ENCODE assay signal across 1 cellular context in the genomic region with DNA sequence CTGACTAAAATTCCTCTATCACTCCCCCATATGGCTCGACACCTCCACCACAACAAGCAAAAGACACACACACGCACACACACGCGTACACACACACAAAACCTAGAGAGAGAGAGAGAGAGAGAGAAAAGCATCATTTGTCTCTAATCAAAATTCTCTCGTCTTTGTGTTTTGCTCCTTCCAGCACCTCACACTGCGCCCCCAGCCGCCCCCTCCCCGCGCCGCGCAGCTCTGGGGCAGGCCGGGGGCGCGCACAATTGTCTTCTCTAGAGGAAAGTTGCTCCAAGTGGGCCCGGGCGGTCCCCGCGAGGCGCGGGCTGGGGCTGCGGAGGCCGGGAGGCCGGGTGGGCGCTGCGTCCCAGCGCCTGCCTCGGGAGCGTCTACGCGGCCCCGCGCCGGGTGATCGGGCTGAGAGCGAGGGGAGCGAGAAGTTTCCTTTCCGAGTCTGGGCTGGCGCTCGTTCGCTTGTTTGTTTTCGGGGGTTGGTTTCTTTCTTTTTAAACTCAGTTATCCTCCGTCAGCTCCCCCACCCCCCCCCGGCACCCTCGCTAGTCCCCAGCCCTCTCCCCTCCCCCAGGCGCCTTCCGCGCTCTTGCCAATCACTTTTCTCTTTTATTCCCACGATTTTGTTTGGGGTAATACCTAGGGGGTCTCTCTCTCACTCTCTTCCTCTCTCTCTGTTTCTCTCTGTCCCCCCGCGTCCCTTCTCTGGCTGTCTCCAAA.
A peak's percentile ranks its signal among the peaks of the same experiment; 100 is the strongest.
TF ChIP-seq lines count a peak whose summit lies in the region.

No MANE protein-coding gene starts in this region.

TF ChIP-seq in K562, 482 proteins besides CTCF, POLR2A, EP300 and RAD21 (continued from another document and continues in another):
- TF ChIP-seq, protein P1, sequence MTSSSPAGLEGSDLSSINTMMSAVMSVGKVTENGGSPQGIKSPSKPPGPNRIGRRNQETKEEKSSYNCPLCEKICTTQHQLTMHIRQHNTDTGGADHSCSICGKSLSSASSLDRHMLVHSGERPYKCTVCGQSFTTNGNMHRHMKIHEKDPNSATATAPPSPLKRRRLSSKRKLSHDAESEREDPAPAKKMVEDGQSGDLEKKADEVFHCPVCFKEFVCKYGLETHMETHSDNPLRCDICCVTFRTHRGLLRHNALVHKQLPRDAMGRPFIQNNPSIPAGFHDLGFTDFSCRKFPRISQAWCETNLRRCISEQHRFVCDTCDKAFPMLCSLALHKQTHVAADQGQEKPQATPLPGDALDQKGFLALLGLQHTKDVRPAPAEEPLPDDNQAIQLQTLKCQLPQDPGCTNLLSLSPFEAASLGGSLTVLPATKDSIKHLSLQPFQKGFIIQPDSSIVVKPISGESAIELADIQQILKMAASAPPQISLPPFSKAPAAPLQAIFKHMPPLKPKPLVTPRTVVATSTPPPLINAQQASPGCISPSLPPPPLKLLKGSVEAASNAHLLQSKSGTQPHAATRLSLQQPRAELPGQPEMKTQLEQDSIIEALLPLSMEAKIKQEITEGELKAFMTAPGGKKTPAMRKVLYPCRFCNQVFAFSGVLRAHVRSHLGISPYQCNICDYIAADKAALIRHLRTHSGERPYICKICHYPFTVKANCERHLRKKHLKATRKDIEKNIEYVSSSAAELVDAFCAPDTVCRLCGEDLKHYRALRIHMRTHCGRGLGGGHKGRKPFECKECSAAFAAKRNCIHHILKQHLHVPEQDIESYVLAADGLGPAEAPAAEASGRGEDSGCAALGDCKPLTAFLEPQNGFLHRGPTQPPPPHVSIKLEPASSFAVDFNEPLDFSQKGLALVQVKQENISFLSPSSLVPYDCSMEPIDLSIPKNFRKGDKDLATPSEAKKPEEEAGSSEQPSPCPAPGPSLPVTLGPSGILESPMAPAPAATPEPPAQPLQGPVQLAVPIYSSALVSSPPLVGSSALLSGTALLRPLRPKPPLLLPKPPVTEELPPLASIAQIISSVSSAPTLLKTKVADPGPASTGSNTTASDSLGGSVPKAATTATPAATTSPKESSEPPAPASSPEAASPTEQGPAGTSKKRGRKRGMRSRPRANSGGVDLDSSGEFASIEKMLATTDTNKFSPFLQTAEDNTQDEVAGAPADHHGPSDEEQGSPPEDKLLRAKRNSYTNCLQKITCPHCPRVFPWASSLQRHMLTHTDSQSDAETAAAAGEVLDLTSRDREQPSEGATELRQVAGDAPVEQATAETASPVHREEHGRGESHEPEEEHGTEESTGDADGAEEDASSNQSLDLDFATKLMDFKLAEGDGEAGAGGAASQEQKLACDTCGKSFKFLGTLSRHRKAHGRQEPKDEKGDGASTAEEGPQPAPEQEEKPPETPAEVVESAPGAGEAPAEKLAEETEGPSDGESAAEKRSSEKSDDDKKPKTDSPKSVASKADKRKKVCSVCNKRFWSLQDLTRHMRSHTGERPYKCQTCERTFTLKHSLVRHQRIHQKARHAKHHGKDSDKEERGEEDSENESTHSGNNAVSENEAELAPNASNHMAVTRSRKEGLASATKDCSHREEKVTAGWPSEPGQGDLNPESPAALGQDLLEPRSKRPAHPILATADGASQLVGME (CRISPR knock-in tag; IDR thresholded peaks at IDR 0.05) = 0 out of 2 replicates have a peak, but pooled peaks have one; percentile 40
- no peak for TF ChIP-seq CSDE1 (IDR thresholded peaks at IDR 0.05)
- no peak for TF ChIP-seq RUNX1 (IDR thresholded peaks at IDR 0.05; ENCODE audit: low read depth)
- no peak for TF ChIP-seq ZKSCAN8 (CRISPR knock-in tag; IDR thresholded peaks at IDR 0.05)
- TF ChIP-seq ZNF436 (CRISPR knock-in tag; IDR thresholded peaks at IDR 0.05) = no peak
- TF ChIP-seq, protein P2, sequence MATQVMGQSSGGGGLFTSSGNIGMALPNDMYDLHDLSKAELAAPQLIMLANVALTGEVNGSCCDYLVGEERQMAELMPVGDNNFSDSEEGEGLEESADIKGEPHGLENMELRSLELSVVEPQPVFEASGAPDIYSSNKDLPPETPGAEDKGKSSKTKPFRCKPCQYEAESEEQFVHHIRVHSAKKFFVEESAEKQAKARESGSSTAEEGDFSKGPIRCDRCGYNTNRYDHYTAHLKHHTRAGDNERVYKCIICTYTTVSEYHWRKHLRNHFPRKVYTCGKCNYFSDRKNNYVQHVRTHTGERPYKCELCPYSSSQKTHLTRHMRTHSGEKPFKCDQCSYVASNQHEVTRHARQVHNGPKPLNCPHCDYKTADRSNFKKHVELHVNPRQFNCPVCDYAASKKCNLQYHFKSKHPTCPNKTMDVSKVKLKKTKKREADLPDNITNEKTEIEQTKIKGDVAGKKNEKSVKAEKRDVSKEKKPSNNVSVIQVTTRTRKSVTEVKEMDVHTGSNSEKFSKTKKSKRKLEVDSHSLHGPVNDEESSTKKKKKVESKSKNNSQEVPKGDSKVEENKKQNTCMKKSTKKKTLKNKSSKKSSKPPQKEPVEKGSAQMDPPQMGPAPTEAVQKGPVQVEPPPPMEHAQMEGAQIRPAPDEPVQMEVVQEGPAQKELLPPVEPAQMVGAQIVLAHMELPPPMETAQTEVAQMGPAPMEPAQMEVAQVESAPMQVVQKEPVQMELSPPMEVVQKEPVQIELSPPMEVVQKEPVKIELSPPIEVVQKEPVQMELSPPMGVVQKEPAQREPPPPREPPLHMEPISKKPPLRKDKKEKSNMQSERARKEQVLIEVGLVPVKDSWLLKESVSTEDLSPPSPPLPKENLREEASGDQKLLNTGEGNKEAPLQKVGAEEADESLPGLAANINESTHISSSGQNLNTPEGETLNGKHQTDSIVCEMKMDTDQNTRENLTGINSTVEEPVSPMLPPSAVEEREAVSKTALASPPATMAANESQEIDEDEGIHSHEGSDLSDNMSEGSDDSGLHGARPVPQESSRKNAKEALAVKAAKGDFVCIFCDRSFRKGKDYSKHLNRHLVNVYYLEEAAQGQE (CRISPR knock-in tag; IDR thresholded peaks at IDR 0.05; ENCODE audit: low read depth) = 0 out of 2 replicates have a peak, but pooled peaks have one; percentile 32
- no peak for TF ChIP-seq HNRNPUL1 (IDR thresholded peaks at IDR 0.05; ENCODE audit: low read length)
- 0 out of 2 replicates have a peak, but pooled peaks have one; percentile 20 for TF ChIP-seq ERF (CRISPR knock-in tag; IDR thresholded peaks at IDR 0.05)
- no peak for TF ChIP-seq SP2 (IDR thresholded peaks at IDR 0.05; ENCODE audit: extremely low read depth, low read depth, low read length, poor library complexity, severe bottlenecking)
- TF ChIP-seq ZNF239 (CRISPR knock-in tag; IDR thresholded peaks at IDR 0.05) = peak; percentile 18; the same call in 1 of the 2 replicates
- TF ChIP-seq FOS (IDR thresholded peaks at IDR 0.05; ENCODE audit: extremely low read depth, insufficient read length) = no peak
- TF ChIP-seq ZNF717 (CRISPR knock-in tag; IDR thresholded peaks at IDR 0.05) = no peak
- no peak for TF ChIP-seq KLF10 (CRISPR knock-in tag; IDR thresholded peaks at IDR 0.05)
- TF ChIP-seq ZNF184 (CRISPR knock-in tag; IDR thresholded peaks at IDR 0.05) = no peak
- TF ChIP-seq TBP (optimal IDR thresholded peaks at IDR 0.05; ENCODE audit: low read depth, low read length) = no peak
- no peak for TF ChIP-seq PCBP2 (IDR thresholded peaks at IDR 0.05; ENCODE audit: low read depth, low read length, poor library complexity, severe bottlenecking)
- peak; percentile 82 for TF ChIP-seq CHD1 (IDR thresholded peaks at IDR 0.05; ENCODE audit: low read length)
- no peak for TF ChIP-seq ZFP36 (IDR thresholded peaks at IDR 0.05; ENCODE audit: low read depth, low read length, partially characterized antibody)
- TF ChIP-seq C11orf30 (IDR thresholded peaks at IDR 0.05; ENCODE audit: low read depth) = no peak
- TF ChIP-seq, protein P3, sequence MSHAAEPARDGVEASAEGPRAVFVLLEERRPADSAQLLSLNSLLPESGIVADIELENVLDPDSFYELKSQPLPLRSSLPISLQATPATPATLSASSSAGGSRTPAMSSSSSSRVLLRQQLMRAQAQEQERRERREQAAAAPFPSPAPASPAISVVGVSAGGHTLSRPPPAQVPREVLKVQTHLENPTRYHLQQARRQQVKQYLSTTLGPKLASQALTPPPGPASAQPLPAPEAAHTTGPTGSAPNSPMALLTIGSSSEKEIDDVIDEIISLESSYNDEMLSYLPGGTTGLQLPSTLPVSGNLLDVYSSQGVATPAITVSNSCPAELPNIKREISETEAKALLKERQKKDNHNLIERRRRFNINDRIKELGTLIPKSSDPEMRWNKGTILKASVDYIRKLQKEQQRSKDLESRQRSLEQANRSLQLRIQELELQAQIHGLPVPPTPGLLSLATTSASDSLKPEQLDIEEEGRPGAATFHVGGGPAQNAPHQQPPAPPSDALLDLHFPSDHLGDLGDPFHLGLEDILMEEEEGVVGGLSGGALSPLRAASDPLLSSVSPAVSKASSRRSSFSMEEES (CRISPR knock-in tag; IDR thresholded peaks at IDR 0.05) = no peak
- no peak for TF ChIP-seq TCF7L2 (IDR thresholded peaks at IDR 0.05; ENCODE audit: low read depth, low read length)
- TF ChIP-seq, protein P4, sequence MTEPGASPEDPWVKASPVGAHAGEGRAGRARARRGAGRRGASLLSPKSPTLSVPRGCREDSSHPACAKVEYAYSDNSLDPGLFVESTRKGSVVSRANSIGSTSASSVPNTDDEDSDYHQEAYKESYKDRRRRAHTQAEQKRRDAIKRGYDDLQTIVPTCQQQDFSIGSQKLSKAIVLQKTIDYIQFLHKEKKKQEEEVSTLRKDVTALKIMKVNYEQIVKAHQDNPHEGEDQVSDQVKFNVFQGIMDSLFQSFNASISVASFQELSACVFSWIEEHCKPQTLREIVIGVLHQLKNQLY (CRISPR knock-in tag; conservative IDR thresholded peaks at IDR 0.05) = no peak
- no peak for TF ChIP-seq ESRRA (IDR thresholded peaks at IDR 0.05; ENCODE audit: borderline replicate concordance, low read depth)
- TF ChIP-seq, protein P5, sequence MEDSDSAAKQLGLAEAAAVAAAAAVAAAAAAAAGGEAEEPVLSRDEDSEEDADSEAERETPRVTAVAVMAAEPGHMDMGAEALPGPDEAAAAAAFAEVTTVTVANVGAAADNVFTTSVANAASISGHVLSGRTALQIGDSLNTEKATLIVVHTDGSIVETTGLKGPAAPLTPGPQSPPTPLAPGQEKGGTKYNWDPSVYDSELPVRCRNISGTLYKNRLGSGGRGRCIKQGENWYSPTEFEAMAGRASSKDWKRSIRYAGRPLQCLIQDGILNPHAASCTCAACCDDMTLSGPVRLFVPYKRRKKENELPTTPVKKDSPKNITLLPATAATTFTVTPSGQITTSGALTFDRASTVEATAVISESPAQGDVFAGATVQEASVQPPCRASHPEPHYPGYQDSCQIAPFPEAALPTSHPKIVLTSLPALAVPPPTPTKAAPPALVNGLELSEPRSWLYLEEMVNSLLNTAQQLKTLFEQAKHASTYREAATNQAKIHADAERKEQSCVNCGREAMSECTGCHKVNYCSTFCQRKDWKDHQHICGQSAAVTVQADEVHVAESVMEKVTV (CRISPR knock-in tag; IDR thresholded peaks at IDR 0.05) = no peak
- no peak for TF ChIP-seq BCL6 (CRISPR knock-in tag; IDR thresholded peaks at IDR 0.05)
- TF ChIP-seq PYGO2 (tag; IDR thresholded peaks at IDR 0.05) = no peak
- TF ChIP-seq, protein P6, sequence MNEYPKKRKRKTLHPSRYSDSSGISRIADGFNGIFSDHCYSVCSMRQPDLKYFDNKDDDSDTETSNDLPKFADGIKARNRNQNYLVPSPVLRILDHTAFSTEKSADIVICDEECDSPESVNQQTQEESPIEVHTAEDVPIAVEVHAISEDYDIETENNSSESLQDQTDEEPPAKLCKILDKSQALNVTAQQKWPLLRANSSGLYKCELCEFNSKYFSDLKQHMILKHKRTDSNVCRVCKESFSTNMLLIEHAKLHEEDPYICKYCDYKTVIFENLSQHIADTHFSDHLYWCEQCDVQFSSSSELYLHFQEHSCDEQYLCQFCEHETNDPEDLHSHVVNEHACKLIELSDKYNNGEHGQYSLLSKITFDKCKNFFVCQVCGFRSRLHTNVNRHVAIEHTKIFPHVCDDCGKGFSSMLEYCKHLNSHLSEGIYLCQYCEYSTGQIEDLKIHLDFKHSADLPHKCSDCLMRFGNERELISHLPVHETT (CRISPR knock-in tag; conservative IDR thresholded peaks at IDR 0.05 in 1 of 2, IDR thresholded peaks at IDR 0.05 in 1 of 2) = 0 out of 4 replicates have a peak, but pooled peaks of 1 of the 2 experiments have one; percentile 22
- TF ChIP-seq DMBX1 (CRISPR knock-in tag; IDR thresholded peaks at IDR 0.05; ENCODE audit: borderline replicate concordance) = 0 out of 2 replicates have a peak, but pooled peaks have one; percentile 26
- TF ChIP-seq ZNF224 (CRISPR knock-in tag; IDR thresholded peaks at IDR 0.05) = no peak
- TF ChIP-seq, protein P7, sequence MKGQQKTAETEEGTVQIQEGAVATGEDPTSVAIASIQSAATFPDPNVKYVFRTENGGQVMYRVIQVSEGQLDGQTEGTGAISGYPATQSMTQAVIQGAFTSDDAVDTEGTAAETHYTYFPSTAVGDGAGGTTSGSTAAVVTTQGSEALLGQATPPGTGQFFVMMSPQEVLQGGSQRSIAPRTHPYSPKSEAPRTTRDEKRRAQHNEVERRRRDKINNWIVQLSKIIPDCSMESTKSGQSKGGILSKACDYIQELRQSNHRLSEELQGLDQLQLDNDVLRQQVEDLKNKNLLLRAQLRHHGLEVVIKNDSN (CRISPR knock-in tag; IDR thresholded peaks at IDR 0.05) = no peak
- TF ChIP-seq IFI16 (CRISPR knock-in tag; IDR thresholded peaks at IDR 0.05) = no peak
- no peak for TF ChIP-seq TEAD1 (CRISPR knock-in tag; IDR thresholded peaks at IDR 0.05)
- no peak for TF ChIP-seq NEUROD1 (IDR thresholded peaks at IDR 0.05; ENCODE audit: borderline replicate concordance, low read depth, low read length, partially characterized antibody)
- TF ChIP-seq, protein P8, sequence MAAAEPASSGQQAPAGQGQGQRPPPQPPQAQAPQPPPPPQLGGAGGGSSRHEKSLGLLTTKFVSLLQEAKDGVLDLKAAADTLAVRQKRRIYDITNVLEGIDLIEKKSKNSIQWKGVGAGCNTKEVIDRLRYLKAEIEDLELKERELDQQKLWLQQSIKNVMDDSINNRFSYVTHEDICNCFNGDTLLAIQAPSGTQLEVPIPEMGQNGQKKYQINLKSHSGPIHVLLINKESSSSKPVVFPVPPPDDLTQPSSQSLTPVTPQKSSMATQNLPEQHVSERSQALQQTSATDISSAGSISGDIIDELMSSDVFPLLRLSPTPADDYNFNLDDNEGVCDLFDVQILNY (CRISPR knock-in tag; IDR thresholded peaks at IDR 0.05) = no peak
- TF ChIP-seq, protein P9, sequence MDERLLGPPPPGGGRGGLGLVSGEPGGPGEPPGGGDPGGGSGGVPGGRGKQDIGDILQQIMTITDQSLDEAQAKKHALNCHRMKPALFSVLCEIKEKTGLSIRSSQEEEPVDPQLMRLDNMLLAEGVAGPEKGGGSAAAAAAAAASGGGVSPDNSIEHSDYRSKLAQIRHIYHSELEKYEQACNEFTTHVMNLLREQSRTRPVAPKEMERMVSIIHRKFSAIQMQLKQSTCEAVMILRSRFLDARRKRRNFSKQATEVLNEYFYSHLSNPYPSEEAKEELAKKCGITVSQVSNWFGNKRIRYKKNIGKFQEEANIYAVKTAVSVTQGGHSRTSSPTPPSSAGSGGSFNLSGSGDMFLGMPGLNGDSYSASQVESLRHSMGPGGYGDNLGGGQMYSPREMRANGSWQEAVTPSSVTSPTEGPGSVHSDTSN (CRISPR knock-in tag; IDR thresholded peaks at IDR 0.05; ENCODE audit: low read depth) = no peak
- TF ChIP-seq, protein P9 (tag; conservative IDR thresholded peaks at IDR 0.05; ENCODE audit: low read depth) = no peak
- no peak for TF ChIP-seq KDM4B (IDR thresholded peaks at IDR 0.05; ENCODE audit: borderline replicate concordance in 2 of 2, low read depth in 1 of 2)
- TF ChIP-seq SRSF7 (optimal IDR thresholded peaks at IDR 0.05; ENCODE audit: low read depth, low read length) = no peak
- TF ChIP-seq HDGF (IDR thresholded peaks at IDR 0.05) = no peak
- no peak for TF ChIP-seq TCFL5 (CRISPR knock-in tag; conservative IDR thresholded peaks at IDR 0.05)
